31 cellular contexts compared by ENCODE assay signal in the genomic region with DNA sequence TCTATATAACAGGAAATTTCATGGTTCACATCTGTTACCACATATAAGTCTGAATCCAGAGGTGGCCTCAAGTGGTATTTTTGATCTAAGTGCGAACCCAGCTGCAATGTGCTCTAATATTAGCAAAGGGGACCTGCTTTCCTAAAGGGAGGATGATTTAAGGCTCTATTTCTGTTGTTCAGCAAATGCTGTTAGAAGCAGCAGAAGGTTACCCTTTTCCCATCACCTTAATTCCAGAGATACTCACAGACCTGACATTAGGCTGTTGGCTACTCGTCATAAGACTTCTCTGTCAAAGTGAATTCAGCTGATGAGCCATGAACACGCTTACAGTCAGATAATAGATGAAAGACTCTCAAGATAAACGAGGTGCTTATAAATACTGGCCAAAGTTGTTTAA.
"Had no signal": no experiment of that assay in that cellular context is flagged by ENCODE, and none has a peak within 500 bp of the region (broad histone marks: within the 10 kb centered on the region; RNA-seq: fewer than 3 reads in every experiment).

No MANE protein-coding gene starts in this region.

- ATAC-seq: activated CD4-positive, CD25-positive, alpha-beta regulatory T cell treated with anti-CD3 and anti-CD28 coated beads, Interleukin-2, amount 50 U/mL, for 24 hours; gastrocnemius medialis; left cardiac atrium; naive thymus-derived CD4-positive, alpha-beta T cell; psoas muscle; upper lobe of right lung had no signal

- H3K9ac ChIP-seq: parathyroid adenoma had no signal

- H3K27me3 ChIP-seq: adrenal gland, colonic mucosa, dorsolateral prefrontal cortex, gastrocnemius medialis, right atrium auricular region, stomach, thyroid gland, upper lobe of right lung had no signal

- H3K27ac ChIP-seq: adrenal gland, cardiac muscle cell, colonic mucosa, dorsolateral prefrontal cortex, gastrocnemius medialis, parathyroid adenoma, psoas muscle, stomach, thyroid gland, upper lobe of right lung, WERI-Rb-1 had no signal

- H3K79me2 ChIP-seq: parathyroid adenoma had no signal

- H3K4me3 ChIP-seq: adrenal gland, cardiac muscle cell, colonic mucosa, dorsolateral prefrontal cortex, gastrocnemius medialis, psoas muscle, right atrium auricular region, stomach, thyroid gland, upper lobe of right lung had no signal

- H3K9me3 ChIP-seq: adrenal gland, colonic mucosa, gastrocnemius medialis, psoas muscle, right atrium auricular region, stomach, thyroid gland, upper lobe of right lung had no signal

- H3K36me3 ChIP-seq: adrenal gland, cardiac muscle cell, colonic mucosa, gastrocnemius medialis, right atrium auricular region, stomach, thyroid gland, upper lobe of right lung, WERI-Rb-1 had no signal

- DNase-seq: activated CD4-positive, alpha-beta T cell treated with anti-CD3 and anti-CD28 coated beads for 48 hours; activated CD4-positive, alpha-beta T cell treated with anti-CD3 and anti-CD28 coated beads, Interleukin-2, amount 50 U/mL, for 48 hours; activated CD8-positive, alpha-beta memory T cell treated with anti-CD3 and anti-CD28 coated beads for 24 hours; activated effector memory CD4-positive, alpha-beta T cell treated with anti-CD3 and anti-CD28 coated beads, Interleukin-2, amount 50 U/mL, for 16 hours; activated naive CD4-positive, alpha-beta T cell treated with anti-CD3 and anti-CD28 coated beads for 36 hours; activated naive CD8-positive, alpha-beta T cell treated with anti-CD3 and anti-CD28 coated beads for 36 hours; adrenal gland; aorta; cerebellar nuclear complex; colonic mucosa; dorsolateral prefrontal cortex; effector memory CD4-positive, alpha-beta T cell; gastrocnemius medialis; glutamatergic neuron; left cardiac atrium; mammary epithelial cell; midbrain; naive thymus-derived CD4-positive, alpha-beta T cell; nucleus accumbens; psoas muscle; stimulated activated CD4-positive, alpha-beta T cell treated with anti-CD3 and anti-CD28 coated beads, Interleukin-15, amount 100 ng/mL, for 24 hours; stimulated activated CD4-positive, alpha-beta T cell treated with anti-CD3 and anti-CD28 coated beads, Interleukin-2, amount 100 ng/mL, for 24 hours; stimulated activated naive B cell treated with anti-CD40 and anti-IgM and Interleukin-4, amounts not matched to agents 10 μg/mL and 1 μg/mL and 100 μg/mL, for 72 hours; stomach; thyroid gland; upper lobe of right lung; WERI-Rb-1 had no signal

- H3K4me1 ChIP-seq: colonic mucosa, parathyroid adenoma had no signal
